13 cellular contexts compared by ENCODE assay signal in genomic region chr14:68946423-68946822, GRCh38. TPM values are rescaled to one million over a fixed set of nuclear protein-coding genes. Genes with fewer than 3 reads are reported as not detected.
DNase-seq lines count a peak whose midpoint lies in the region; ATAC-seq and TF ChIP-seq lines count a peak whose summit lies in the region.
"Had no signal": no experiment of that assay in that cellular context is flagged by ENCODE, and none has a peak within 500 bp of the region (broad histone marks: within the 10 kb centered on the region; RNA-seq: fewer than 3 reads in every experiment).

No MANE protein-coding gene starts in this region.

- H3K27me3 ChIP-seq in esophagus muscularis mucosa: no peaks in the 10 kb centered on the region
- no peaks in the 10 kb centered on the region for H3K27me3 ChIP-seq in sigmoid colon

- DNase-seq in CD14-positive monocyte (ENCODE audit: low spot score) (no peak), T-cell (no peak), esophagus muscularis mucosa (ENCODE audit: extremely low spot score) (no peak), sigmoid colon (no peak), NCI-H2107 treated with DMSO at 0.1 percent for 48 hours (lab: John Stamatoyannopoulos, UW; ENCODE audit: unreplicated experiment) (no peak), MV-4-11 (lab: John Stamatoyannopoulos, UW) (no peak)
- DNase-seq: amygdala; C1 segment of cervical spinal cord; effector memory CD8-positive, alpha-beta T cell; NCI-H2107 had no signal

- peaks cover 0 to 2% (median 0%) of the 10 kb centered on the region in 3 donors for H3K27me3 Mint-ChIP-seq in CD14-positive monocyte (ENCODE audit: low read depth in 3 of 3)
- no peaks in the 10 kb centered on the region for H3K27me3 Mint-ChIP-seq in T-cell

- H3K27ac ChIP-seq in esophagus muscularis mucosa (replicated peaks in 1 of 4): peak overlapping the region; percentile 90 to 98 (median 97)
- peak overlapping the region; percentile 98 to 100 (median 100) for H3K27ac ChIP-seq in sigmoid colon
- H3K27ac ChIP-seq: HL-60 had no signal

- H3K27ac Mint-ChIP-seq in CD14-positive monocyte (peak overlapping the region in 4 of 7 donors; percentile 26 to 73 (median 49)), T-cell (peak overlapping the region; percentile 65 to 86)

- WGBS in esophagus muscularis mucosa: 30% methylated on average over 4 of the region's 4 CpGs
- WGBS in sigmoid colon, 2 donors: 70 to 91% methylated on average over 4 of the region's 4 CpGs

- ATAC-seq in T-cell (replicated peaks in 1 of 4) (no peak), HG03139 (IDR thresholded peaks at IDR 0.05; ENCODE audit: unreplicated experiment) (no peak), HG02870 (IDR thresholded peaks at IDR 0.05; ENCODE audit: unreplicated experiment) (no peak)
- ATAC-seq: effector memory CD8-positive, alpha-beta T cell had no signal

- no peak for TF ChIP-seq POLR2A in esophagus muscularis mucosa (IDR thresholded peaks at IDR 0.05; ENCODE audit: low read depth)
- no peak for TF ChIP-seq POLR2A in sigmoid colon (IDR thresholded peaks at IDR 0.05)

- H3K36me3 ChIP-seq in esophagus muscularis mucosa (peaks cover 0 to 8% (median 0%) of the 10 kb centered on the region in 4 donors), sigmoid colon (peaks cover 0 to 8% (median 0%) of the 10 kb centered on the region in 4 donors)

- H3K4me1 ChIP-seq in esophagus muscularis mucosa (peaks cover 96 to 100% (median 100%) of the 10 kb centered on the region in 4 donors), sigmoid colon (peaks cover 0 to 100% (median 99%) of the 10 kb centered on the region in 4 donors)

- CTCF ChIA-PET in T-cell (lab: Charles Lee): no interaction called here

- intact Hi-C loops in CD14-positive monocyte (cut with micrococcal nuclease) (loop anchor here in 1 of 2 donors (5.0 kb wide), 1 partner anchor 34 kb away; no protein-coding TSS in a partner anchor), esophagus muscularis mucosa (cut with DNase I) (no loop called here), sigmoid colon (cut with DNase I) (no loop called here)

- H3K4me3 ChIP-seq in esophagus muscularis mucosa: peak overlapping the region in 1 of 4 donors; percentile 12
- peak overlapping the region in 1 of 4 donors; percentile 4 for H3K4me3 ChIP-seq in sigmoid colon

- H3K36me3 Mint-ChIP-seq in CD14-positive monocyte (peaks cover 4 to 13% of the 10 kb centered on the region in 2 donors), T-cell (no peaks in the 10 kb centered on the region)

- TF ChIP-seq CTCF in CD14-positive monocyte (IDR thresholded peaks at IDR 0.05) (no peak), esophagus muscularis mucosa (IDR thresholded peaks at IDR 0.05) (no peak), sigmoid colon (IDR thresholded peaks at IDR 0.05) (no peak)

- TF ChIP-seq EP300 in esophagus muscularis mucosa (IDR thresholded peaks at IDR 0.05): no peak
- TF ChIP-seq EP300 in sigmoid colon (IDR thresholded peaks at IDR 0.05): no peak

- no peaks in the 10 kb centered on the region for H3K9me3 ChIP-seq in esophagus muscularis mucosa
- no peaks in the 10 kb centered on the region for H3K9me3 ChIP-seq in sigmoid colon

- peaks cover 90% of the 10 kb centered on the region for H3K4me1 Mint-ChIP-seq in CD14-positive monocyte
- peaks cover 90 to 94% (median 91%) of the 10 kb centered on the region in 3 donors for H3K4me1 Mint-ChIP-seq in T-cell

- H3K4me3 Mint-ChIP-seq in CD14-positive monocyte: no peak overlapping the region
- peak overlapping the region in 1 of 3 donors; percentile 74 for H3K4me3 Mint-ChIP-seq in T-cell
- H3K4me3 Mint-ChIP-seq: effector memory CD8-positive, alpha-beta T cell had no signal

- POLR2A ChIA-PET in T-cell (lab: Charles Lee): no interaction called here

- no peaks in the 10 kb centered on the region for H3K9me3 Mint-ChIP-seq in CD14-positive monocyte
- no peaks in the 10 kb centered on the region for H3K9me3 Mint-ChIP-seq in T-cell
- H3K9me3 Mint-ChIP-seq: effector memory CD8-positive, alpha-beta T cell had no signal

RNA-seq across cellular contexts. Expression of gene ACTN1, which starts 32.7 kb away (rescaled TPM):
- polyA plus RNA-seq in CD14-positive monocyte: 10 to 100 TPM; 41.4 to 75.0 TPM
- 100 to 1,000 TPM in 4 of 5 donors, 10 to 100 TPM in 1; 84.8 to 219 (median 122) TPM for total RNA-seq in T-cell
- total RNA-seq in esophagus muscularis mucosa: 1,000 to 10,000 TPM in 3 of 4 donors, 100 to 1,000 TPM in 1; 958 to 2,110 (median 1,439) TPM
- total RNA-seq in sigmoid colon: 1,000 to 10,000 TPM in 1 of 4 donors, 100 to 1,000 TPM in 3; 372 to 1,069 (median 688) TPM
- 10 to 100 TPM; 20.1 to 98.1 (median 24.0) TPM for polyA plus RNA-seq in sigmoid colon
